8 cellular contexts compared by ENCODE assay signal in genomic region chr21:25934771-25935224, GRCh38.
DNase-seq lines count a peak whose midpoint lies in the region; ATAC-seq and TF ChIP-seq lines count a peak whose summit lies in the region.
"Had no signal": no experiment of that assay in that cellular context is flagged by ENCODE, and none has a peak within 500 bp of the region (broad histone marks: within the 10 kb centered on the region; RNA-seq: fewer than 3 reads in every experiment).

No MANE protein-coding gene starts in this region.

- peaks cover 2% of the 10 kb centered on the region for H3K9me3 Mint-ChIP-seq in glutamatergic neuron (ENCODE audit: unreplicated experiment)

- no peak overlapping the region for H3K27ac Mint-ChIP-seq in glutamatergic neuron (ENCODE audit: unreplicated experiment)

- H3K36me3 Mint-ChIP-seq in glutamatergic neuron (ENCODE audit: unreplicated experiment): no peaks in the 10 kb centered on the region

- no peak for ATAC-seq in HG02885 (IDR thresholded peaks at IDR 0.05; ENCODE audit: poor library complexity, unreplicated experiment)

- no peaks in the 10 kb centered on the region for H3K27me3 ChIP-seq in SJSA1 (replicated peaks)

- peaks cover 13% of the 10 kb centered on the region for H3K4me1 Mint-ChIP-seq in glutamatergic neuron (ENCODE audit: low read depth, unreplicated experiment)

- TF ChIP-seq CTCF in fibroblast of mammary gland (conservative IDR thresholded peaks at IDR 0.05; ENCODE audit: control insufficient read depth, insufficient read depth, low read depth, low read length) (no peak), glutamatergic neuron (IDR thresholded peaks at IDR 0.05; ENCODE audit: partially characterized antibody, unreplicated experiment) (no peak)

- H3K9me3 ChIP-seq in SJSA1 (replicated peaks): no peaks in the 10 kb centered on the region

- peak overlapping the region; percentile 61 for H3K27ac ChIP-seq in SJSA1

- peaks cover 20% of the 10 kb centered on the region for H3K4me1 ChIP-seq in SJSA1 (replicated peaks)

- H3K4me3 ChIP-seq in SJSA1: no peak overlapping the region
- H3K4me3 ChIP-seq in fibroblast of mammary gland (ENCODE audit: control insufficient read depth, low read depth, low read length): no peak overlapping the region
- H3K4me3 ChIP-seq: skin epidermis had no signal

- H3K4me3 Mint-ChIP-seq in glutamatergic neuron (ENCODE audit: unreplicated experiment): no peak overlapping the region

- no peaks in the 10 kb centered on the region for H3K36me3 ChIP-seq in SJSA1

- H3K27me3 Mint-ChIP-seq in glutamatergic neuron (ENCODE audit: unreplicated experiment): peaks cover 3% of the 10 kb centered on the region

- DNase-seq in HCEC 1CT (peak; percentile 98), SJSA1 (ENCODE audit: low read depth in 1 of 2, low spot score in 2 of 2) (peak; percentile 67 to 80), fibroblast of mammary gland (ENCODE audit: low read depth) (peak; percentile 98), pulmonary artery endothelial cell (ENCODE audit: low read depth, low spot score) (peak; percentile 96), glutamatergic neuron (no peak), mesenteric fat pad (ENCODE audit: low spot score) (no peak)

Comparison
In these comparisons a context has a peak if more than half of its experiments do, and no peak if none do; other contexts are left out.
1. DNase-seq: peak in HCEC 1CT (single experiment), SJSA1 (2 of 2), fibroblast of mammary gland (single experiment) and pulmonary artery endothelial cell (single experiment); none in glutamatergic neuron (single experiment) and mesenteric fat pad (single experiment).